Comparison of ENCODE assay signal across 12 cellular contexts in the genomic region with DNA sequence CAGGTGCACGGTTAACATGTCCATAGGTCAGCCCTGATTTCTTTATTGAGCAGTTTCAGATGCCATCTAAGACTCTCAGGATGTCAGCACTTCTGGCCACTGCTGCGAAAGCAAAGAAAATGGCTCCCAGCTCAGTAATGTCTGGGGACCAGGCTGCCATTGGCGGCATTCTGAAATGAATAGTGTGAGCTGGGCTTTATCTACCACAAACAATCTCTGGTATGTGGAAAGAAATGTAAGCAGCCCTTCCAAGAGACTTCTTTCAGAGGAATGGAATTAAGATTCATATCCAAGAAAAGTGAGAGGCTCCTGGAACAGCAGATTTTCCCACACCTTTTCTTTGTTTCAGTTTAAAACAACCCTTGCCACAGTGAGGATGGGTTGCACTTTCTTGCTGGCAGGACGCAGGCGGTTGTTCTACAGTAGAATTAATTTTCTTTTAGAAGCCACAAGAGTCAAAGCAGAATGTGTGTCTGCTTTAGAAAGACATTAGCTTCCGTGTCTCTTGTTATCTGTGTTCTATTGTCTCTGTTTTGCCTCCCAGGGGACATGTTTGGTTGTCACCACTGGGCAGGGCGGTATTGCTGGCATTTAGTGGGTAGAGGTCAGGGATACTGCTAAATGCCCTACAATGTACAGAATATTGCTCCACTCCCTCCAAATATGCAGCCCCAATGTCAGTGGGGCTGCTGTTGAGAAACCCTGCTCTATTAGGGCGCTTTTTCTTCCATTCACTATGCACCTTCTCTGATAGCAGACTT.
DNase-seq lines count a peak whose midpoint lies in the region; ATAC-seq, FAIRE-seq and TF ChIP-seq lines count a peak whose summit lies in the region.
"Had no signal": no experiment of that assay in that cellular context is flagged by ENCODE, and none has a peak within 500 bp of the region (broad histone marks: within the 10 kb centered on the region; RNA-seq: fewer than 3 reads in every experiment).

No MANE protein-coding gene starts in this region.

- H3K4me3 ChIP-seq in HepG2 (replicated peaks in 1 of 3; ENCODE audit: insufficient read depth in 1 of 3, low read depth in 2 of 3, low read length in 3 of 3), result no peak overlapping the region
- H3K4me3 ChIP-seq in right lobe of liver, result no peak overlapping the region
- no peak overlapping the region for H3K4me3 ChIP-seq in astrocyte of the spinal cord (ENCODE audit: low read depth, low read length)
- H3K4me3 ChIP-seq in OCI-LY7 (ENCODE audit: low read depth, low read length, poor library complexity, severe bottlenecking), result no peak overlapping the region
- H3K4me3 ChIP-seq in tibial nerve, result no peak overlapping the region

- in situ Hi-C loops in HepG2 (cut with HindIII; ENCODE audit: extremely low pct_ligation_motif_present, low pct_unique_long_range_greater_than_20kb), result no loop called here
- in situ Hi-C loops in astrocyte of the spinal cord (cut with HindIII; ENCODE audit: low sequenced_read_pairs), result no loop called here

- intact Hi-C loops in HepG2 (cut with micrococcal nuclease; ENCODE audit: unreplicated experiment), result no loop called here
- intact Hi-C loops in right lobe of liver (cut with DNase I), result no loop called here
- intact Hi-C loops in natural killer cell (cut with micrococcal nuclease), result no loop called here
- intact Hi-C loops in OCI-LY7 (cut with micrococcal nuclease; ENCODE audit: unreplicated experiment), result no loop called here

- TF ChIP-seq CTCF in HepG2 (CRISPR knock-in tag; IDR thresholded peaks at IDR 0.05), result no peak
- TF ChIP-seq CTCF in right lobe of liver (IDR thresholded peaks at IDR 0.05), result no peak
- TF ChIP-seq CTCF in astrocyte of the spinal cord (IDR thresholded peaks at IDR 0.05; ENCODE audit: low read depth, low read length), result no peak
- TF ChIP-seq CTCF in natural killer cell (IDR thresholded peaks at IDR 0.05), result no peak
- TF ChIP-seq CTCF in OCI-LY7 (conservative IDR thresholded peaks at IDR 0.05; ENCODE audit: low read length), result no peak
- TF ChIP-seq CTCF in tibial nerve (IDR thresholded peaks at IDR 0.05), result no peak

- H3K27me3 Mint-ChIP-seq in natural killer cell (ENCODE audit: low read depth in 2 of 2), result peaks cover 18 to 22% of the 10 kb centered on the region in 2 donors

- no TSS peak for BruUV-seq in HepG2 (replicated peaks; lab: Mats Ljungman, UMichigan)
- BruUV-seq in OCI-LY7 (replicated peaks; lab: Mats Ljungman, UMichigan), result no TSS peak

- H3K27me3 ChIP-seq in HepG2 (ENCODE audit: control insufficient read depth in 1 of 2, insufficient read depth in 2 of 2, low read length in 2 of 2), result peaks cover 2 to 5% of the 10 kb centered on the region in 2 experiments; a peak in 2 of 5 replicates
- H3K27me3 ChIP-seq in right lobe of liver, result no peaks in the 10 kb centered on the region
- no peaks in the 10 kb centered on the region for H3K27me3 ChIP-seq in tibial nerve

- ATAC-seq in HepG2 (no peak; the same call in 2 of the 3 replicates), right lobe of liver (no peak), natural killer cell (no peak), GM21447 (IDR thresholded peaks at IDR 0.05; ENCODE audit: unreplicated experiment) (no peak)
- ATAC-seq: T-cell had no signal

- H3K36me3 Mint-ChIP-seq in natural killer cell, result no peaks in the 10 kb centered on the region

- WGBS in HepG2 (ENCODE audit: low lambda C conversion rate), result 46% methylated on average over 7 of the region's 8 CpGs
- 80% methylated on average over 5 of the region's 8 CpGs for WGBS in right lobe of liver (ENCODE audit: insufficient coverage, low coverage, low lambda C conversion rate, missing lambda C conversion rate)
- WGBS in tibial nerve, 2 donors, result 42 to 45% methylated on average over 8 of the region's 8 CpGs

- no peaks in the 10 kb centered on the region for H4K20me1 ChIP-seq in HepG2 (ENCODE audit: insufficient read depth, low read length)
- no peaks in the 10 kb centered on the region for H4K20me1 ChIP-seq in OCI-LY7 (ENCODE audit: insufficient read depth, low read length)

- POLR2A ChIA-PET in HepG2 (lab: Yijun Ruan, JAX), result no interaction called here
- POLR2A ChIA-PET in OCI-LY7 (lab: Charles Lee), result no interaction called here

- H3K9ac ChIP-seq in HepG2 (ENCODE audit: insufficient read depth, low read depth, low read length), result no peak overlapping the region

- TF ChIP-seq EP300 in HepG2 (IDR thresholded peaks at IDR 0.05; ENCODE audit: low read depth in 2 of 2, low read length in 2 of 2) (no peak), HepG2 (CRISPR knock-in tag; IDR thresholded peaks at IDR 0.05; ENCODE audit: borderline replicate concordance) (no peak), tibial nerve (IDR thresholded peaks at IDR 0.05) (no peak)

- 0 out of 2 replicates have a peak overlapping the region, but pooled peaks have one; percentile 36 for H3K4me2 ChIP-seq in HepG2 (ENCODE audit: low read depth, low read length)
- no peak overlapping the region for H3K4me2 ChIP-seq in OCI-LY7 (ENCODE audit: low read length)

- H3K27ac Mint-ChIP-seq in natural killer cell, result no peak overlapping the region
- H3K27ac Mint-ChIP-seq: T-cell had no signal

- no peak for TF ChIP-seq RAD21 in HepG2 (CRISPR knock-in tag; IDR thresholded peaks at IDR 0.05)

- H3K4me1 Mint-ChIP-seq in natural killer cell, result no peaks in the 10 kb centered on the region
- H3K4me1 Mint-ChIP-seq: T-cell had no signal

- no peak overlapping the region for H2AFZ ChIP-seq in HepG2 (ENCODE audit: low read length)
- no peak overlapping the region for H2AFZ ChIP-seq in OCI-LY7 (ENCODE audit: low read length)

- no peaks in the 10 kb centered on the region for H3K9me3 Mint-ChIP-seq in natural killer cell

- TF ChIP-seq POLR2A in HepG2 (IDR thresholded peaks at IDR 0.05; ENCODE audit: insufficient read depth in 1 of 2, low read depth in 2 of 2, low read length in 2 of 2) (no peak), right lobe of liver (IDR thresholded peaks at IDR 0.05) (no peak), tibial nerve (IDR thresholded peaks at IDR 0.05) (no peak)

- no peak overlapping the region for H3K4me3 Mint-ChIP-seq in natural killer cell
- H3K4me3 Mint-ChIP-seq: T-cell had no signal

- CTCF ChIA-PET in HepG2 (lab: Yijun Ruan, JAX; ENCODE audit: low intra/inter-chr PET ratio, low total read pairs), result no interaction called here
- CTCF ChIA-PET in OCI-LY7 (lab: Charles Lee; ENCODE audit: unreplicated experiment), result no interaction called here

- no peaks in the 10 kb centered on the region for H3K36me3 ChIP-seq in HepG2 (replicated peaks in 1 of 2; ENCODE audit: control insufficient read depth in 1 of 2, insufficient read depth in 2 of 2, low read length in 2 of 2)
- H3K36me3 ChIP-seq in right lobe of liver, result no peaks in the 10 kb centered on the region
- H3K36me3 ChIP-seq in OCI-LY7 (ENCODE audit: insufficient read depth, low read length), result no peaks in the 10 kb centered on the region
- H3K36me3 ChIP-seq in tibial nerve, result no peaks in the 10 kb centered on the region

- H3K4me1 ChIP-seq in HepG2 (ENCODE audit: insufficient read depth, low read length) (no peaks in the 10 kb centered on the region), right lobe of liver (no peaks in the 10 kb centered on the region), OCI-LY7 (ENCODE audit: insufficient read depth, low read length, poor library complexity, severe bottlenecking) (no peaks in the 10 kb centered on the region), tibial nerve (peaks cover 0 to 11% (median 0%) of the 10 kb centered on the region in 4 donors)

- no peak overlapping the region for H3K27ac ChIP-seq in HepG2 (ENCODE audit: extremely low read length, insufficient read depth, low read length)
- no peak overlapping the region for H3K27ac ChIP-seq in right lobe of liver
- H3K27ac ChIP-seq in OCI-LY7 (ENCODE audit: low read depth, low read length, poor library complexity, severe bottlenecking), result no peak overlapping the region
- peak overlapping the region in 2 of 4 donors; percentile 23 to 60 for H3K27ac ChIP-seq in tibial nerve

- no peaks in the 10 kb centered on the region for H3K79me2 ChIP-seq in HepG2 (ENCODE audit: insufficient read depth, low read length)
- H3K79me2 ChIP-seq in OCI-LY7 (ENCODE audit: insufficient read depth, low read depth, low read length), result no peaks in the 10 kb centered on the region

- DNase-seq in HepG2 (ENCODE audit: low spot score) (no peak), right lobe of liver (no peak), astrocyte of the spinal cord (ENCODE audit: low read depth, low spot score) (peak; percentile 75), iPS-NIHi7 (ENCODE audit: extremely low spot score) (peak; percentile 21), natural killer cell (no peak), OCI-LY7 (ENCODE audit: low spot score) (no peak), tibial nerve (ENCODE audit: low spot score in 2 of 2) (no peak)
- DNase-seq: ACHN, amniotic stem cell, NCI-H524 treated with DMSO at 0.1 percent for 48 hours, T-cell had no signal

- no peaks in the 10 kb centered on the region for H3K9me2 ChIP-seq in OCI-LY7 (ENCODE audit: insufficient read depth, low read length)

- no peaks in the 10 kb centered on the region for H3K9me3 ChIP-seq in HepG2 (ENCODE audit: low read length)
- H3K9me3 ChIP-seq in right lobe of liver, result no peaks in the 10 kb centered on the region
- no peaks in the 10 kb centered on the region for H3K9me3 ChIP-seq in OCI-LY7 (ENCODE audit: low read length)
- no peaks in the 10 kb centered on the region for H3K9me3 ChIP-seq in tibial nerve

- no peak for FAIRE-seq in HepG2 (lab: Jason Lieb, UNC)

TF ChIP-seq in HepG2, 621 proteins besides CTCF, POLR2A, EP300 and RAD21 (continues in another document):
- TF ChIP-seq ATRX (CRISPR knock-in tag; IDR thresholded peaks at IDR 0.05; ENCODE audit: borderline replicate concordance), result no peak
- no peak for TF ChIP-seq MBD4 (IDR thresholded peaks at IDR 0.05; ENCODE audit: borderline replicate concordance, low read length)
- no peak for TF ChIP-seq ZNF83 (CRISPR knock-in tag; IDR thresholded peaks at IDR 0.05; ENCODE audit: borderline replicate concordance)
- TF ChIP-seq ZNF256 (CRISPR knock-in tag; conservative IDR thresholded peaks at IDR 0.05), result no peak
- TF ChIP-seq, protein P1, sequence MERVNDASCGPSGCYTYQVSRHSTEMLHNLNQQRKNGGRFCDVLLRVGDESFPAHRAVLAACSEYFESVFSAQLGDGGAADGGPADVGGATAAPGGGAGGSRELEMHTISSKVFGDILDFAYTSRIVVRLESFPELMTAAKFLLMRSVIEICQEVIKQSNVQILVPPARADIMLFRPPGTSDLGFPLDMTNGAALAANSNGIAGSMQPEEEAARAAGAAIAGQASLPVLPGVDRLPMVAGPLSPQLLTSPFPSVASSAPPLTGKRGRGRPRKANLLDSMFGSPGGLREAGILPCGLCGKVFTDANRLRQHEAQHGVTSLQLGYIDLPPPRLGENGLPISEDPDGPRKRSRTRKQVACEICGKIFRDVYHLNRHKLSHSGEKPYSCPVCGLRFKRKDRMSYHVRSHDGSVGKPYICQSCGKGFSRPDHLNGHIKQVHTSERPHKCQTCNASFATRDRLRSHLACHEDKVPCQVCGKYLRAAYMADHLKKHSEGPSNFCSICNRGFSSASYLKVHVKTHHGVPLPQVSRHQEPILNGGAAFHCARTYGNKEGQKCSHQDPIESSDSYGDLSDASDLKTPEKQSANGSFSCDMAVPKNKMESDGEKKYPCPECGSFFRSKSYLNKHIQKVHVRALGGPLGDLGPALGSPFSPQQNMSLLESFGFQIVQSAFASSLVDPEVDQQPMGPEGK (CRISPR knock-in tag; IDR thresholded peaks at IDR 0.05), result no peak
- TF ChIP-seq ZIK1 (CRISPR knock-in tag; IDR thresholded peaks at IDR 0.05; ENCODE audit: borderline replicate concordance, low read depth), result no peak
- no peak for TF ChIP-seq HOXA7 (CRISPR knock-in tag; IDR thresholded peaks at IDR 0.05)

Comparison
In these comparisons a context has a peak if more than half of its experiments do, and no peak if none do; other contexts are left out.
1. DNase-seq: peak in astrocyte of the spinal cord (single experiment) and iPS-NIHi7 (single experiment); none in HepG2 (single experiment), right lobe of liver (0 of 3), natural killer cell (single experiment), OCI-LY7 (single experiment) and tibial nerve (0 of 2).